In the genomic region with DNA sequence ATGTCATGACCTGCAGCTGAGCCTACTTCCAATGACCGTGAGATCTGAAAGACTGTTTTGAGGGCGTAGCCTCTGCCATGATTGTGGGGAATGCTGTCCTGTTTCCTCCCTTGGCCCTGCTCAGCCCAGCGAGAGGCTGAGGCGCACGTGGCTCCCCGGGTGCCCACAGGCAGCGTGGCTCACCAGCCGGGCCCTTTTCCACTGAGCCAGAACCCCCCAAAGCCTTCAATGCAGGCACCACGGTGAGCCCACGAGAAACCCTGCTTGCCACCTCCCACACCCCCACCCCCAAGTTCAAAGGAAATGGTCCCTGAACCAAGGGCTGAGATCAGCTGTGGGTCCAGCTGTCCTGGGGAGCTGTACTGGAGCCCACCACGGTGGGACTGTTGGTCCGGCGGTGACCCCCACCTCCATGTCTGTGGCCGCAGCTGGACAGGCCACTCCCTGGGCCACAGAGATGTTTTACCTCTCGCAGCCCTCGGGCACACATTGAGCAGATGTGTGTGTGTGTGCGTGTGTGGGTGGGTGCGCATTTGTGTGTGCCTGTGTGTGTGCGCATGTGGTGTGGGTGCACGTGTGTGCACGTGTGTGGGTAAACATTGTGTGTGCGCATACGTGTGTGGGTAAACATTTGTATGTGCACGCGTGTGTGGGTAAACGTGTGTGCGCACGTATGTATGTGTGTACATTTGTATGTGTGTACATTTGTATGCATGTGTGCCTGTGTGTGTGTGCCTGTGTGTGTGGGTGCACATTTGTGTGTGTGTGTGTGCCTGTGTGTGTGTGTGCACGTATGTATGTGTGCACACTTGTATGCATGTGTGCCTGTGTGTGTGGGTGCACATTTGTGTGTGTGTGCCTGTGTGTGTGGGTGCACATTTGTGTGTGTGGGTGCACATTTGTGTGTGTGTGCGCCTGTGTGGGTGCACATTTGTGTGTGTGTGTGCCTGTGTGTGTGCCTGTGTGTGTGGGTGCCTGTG, we compare ENCODE assay signal across 21 cellular contexts. TPM values are rescaled to one million over a fixed set of nuclear protein-coding genes. Genes with fewer than 3 reads are reported as not detected.
DNase-seq lines count a peak whose midpoint lies in the region; ATAC-seq and TF ChIP-seq lines count a peak whose summit lies in the region.
"Had no signal": no experiment of that assay in that cellular context is flagged by ENCODE, and none has a peak within 500 bp of the region (broad histone marks: within the 10 kb centered on the region; RNA-seq: fewer than 3 reads in every experiment).

No MANE protein-coding gene starts in this region.

- peak overlapping the region; percentile 59 for H3K4me3 ChIP-seq in trophoblast cell (ENCODE audit: low read depth, low read length)
- H3K4me3 ChIP-seq in dorsolateral prefrontal cortex = no peak overlapping the region
- H3K4me3 ChIP-seq: BLaER1, GM23338 had no signal

- H3K9me3 ChIP-seq in trophoblast cell (ENCODE audit: insufficient read depth, low read depth, low read length) = peaks cover 8% of the 10 kb centered on the region
- H3K9me3 ChIP-seq: BLaER1 had no signal

- H3K27ac ChIP-seq in trophoblast cell (ENCODE audit: low read depth, low read length) (no peak overlapping the region), dorsolateral prefrontal cortex (peak overlapping the region in 3 of 59 donors; percentile 17 to 48 (median 31))
- H3K27ac ChIP-seq: BLaER1 had no signal

- H4K12ac ChIP-seq in trophoblast cell (ENCODE audit: low read depth, low read length) = no peak overlapping the region

- H3K9ac ChIP-seq in trophoblast cell (ENCODE audit: low read length) = no peak overlapping the region
- H3K9ac ChIP-seq: BLaER1 had no signal

- no peak overlapping the region for H3K18ac ChIP-seq in trophoblast cell (ENCODE audit: low read length)

- no peak overlapping the region for H4K91ac ChIP-seq in trophoblast cell (ENCODE audit: low read depth, low read length)

- peaks cover 10 to 12% of the 10 kb centered on the region in 2 experiments for H3K4me1 ChIP-seq in trophoblast cell (ENCODE audit: control insufficient read depth in 1 of 2, insufficient read depth in 2 of 2, low read length in 2 of 2)

- H3K4ac ChIP-seq in trophoblast cell (ENCODE audit: low read depth, low read length) = no peak overlapping the region

- H3K14ac ChIP-seq in trophoblast cell (ENCODE audit: low read length) = no peak overlapping the region

- H3K36me3 Mint-ChIP-seq in IgD-negative memory B cell (peaks cover 4% of the 10 kb centered on the region), endothelial cell (ENCODE audit: low read depth, unreplicated experiment) (peaks cover 11% of the 10 kb centered on the region)

- no peak overlapping the region for H4K8ac ChIP-seq in trophoblast cell (ENCODE audit: low read depth, low read length)

- no peak overlapping the region for H3K4me2 ChIP-seq in trophoblast cell (ENCODE audit: low read length)
- H3K4me2 ChIP-seq: BLaER1, GM23338 had no signal

- no peak overlapping the region for H2BK120ac ChIP-seq in trophoblast cell (ENCODE audit: insufficient read depth, low read length, poor library complexity)

- no peak for ATAC-seq in GM18873 (IDR thresholded peaks at IDR 0.05; ENCODE audit: low FRiP score, unreplicated experiment)
- ATAC-seq: GM23338 had no signal

- H3K4me1 Mint-ChIP-seq in IgD-negative memory B cell (peaks cover 0 to 11% (median 1%) of the 10 kb centered on the region in 3 donors), endothelial cell (ENCODE audit: unreplicated experiment) (no peaks in the 10 kb centered on the region)

- H2AFZ ChIP-seq in trophoblast cell (ENCODE audit: insufficient read depth, low read length, poor library complexity) = no peak overlapping the region
- H2AFZ ChIP-seq: GM23338 had no signal

- no peaks in the 10 kb centered on the region for H3K27me3 ChIP-seq in trophoblast cell (ENCODE audit: insufficient read depth, low read length)
- no peaks in the 10 kb centered on the region for H3K27me3 ChIP-seq in dorsolateral prefrontal cortex
- H3K27me3 ChIP-seq: BLaER1 had no signal

- H3K79me2 ChIP-seq in trophoblast cell (ENCODE audit: control insufficient read depth, insufficient read depth, low read length, poor library complexity) = peaks cover 5% of the 10 kb centered on the region

- peaks cover 40 to 47% of the 10 kb centered on the region in 2 experiments for H3K36me3 ChIP-seq in trophoblast cell (ENCODE audit: control insufficient read depth in 1 of 2, insufficient read depth in 2 of 2, low read length in 2 of 2)

- H3K23ac ChIP-seq in trophoblast cell (ENCODE audit: low read length) = no peak overlapping the region

- intact Hi-C loops in dorsolateral prefrontal cortex (cut with DNase I) = loop anchor here (5.0 kb wide), 2 partner anchors 41 to 211 kb away; partner anchors contain the start of genes TCF25 (in 2 of the 2) and SPATA2L (in 1 of the 2)

- TF ChIP-seq CTCF in endothelial cell (IDR thresholded peaks at IDR 0.05; ENCODE audit: unreplicated experiment) (no peak), dorsolateral prefrontal cortex (IDR thresholded peaks at IDR 0.05 in 54 of 56, conservative IDR thresholded peaks at IDR 0.05 in 2 of 56; ENCODE audit: low read depth in 1 of 56, partially characterized antibody in 56 of 56) (no peak)

- H3K4me3 Mint-ChIP-seq in IgD-negative memory B cell (no peak overlapping the region), endothelial cell (ENCODE audit: unreplicated experiment) (peak overlapping the region; percentile 67)
- H3K4me3 Mint-ChIP-seq: CD8-positive, alpha-beta memory T cell; GM23338 had no signal

- peak overlapping the region in 2 of 3 donors; percentile 62 to 83 for H3K27ac Mint-ChIP-seq in IgD-negative memory B cell
- peak overlapping the region; percentile 24 for H3K27ac Mint-ChIP-seq in endothelial cell (ENCODE audit: unreplicated experiment)
- H3K27ac Mint-ChIP-seq: GM23338 had no signal

- H3K9me3 Mint-ChIP-seq in IgD-negative memory B cell (no peaks in the 10 kb centered on the region), endothelial cell (ENCODE audit: unreplicated experiment) (no peaks in the 10 kb centered on the region)

- peak; percentile 44 for DNase-seq in activated CD8-positive, alpha-beta memory T cell treated with anti-CD3 and anti-CD28 coated beads, Interleukin-2, amount 50 U/mL, for 48 hours
- no peak for DNase-seq in activated CD8-positive, alpha-beta memory T cell treated with anti-CD3 and anti-CD28 coated beads for 24 hours
- DNase-seq in endothelial cell (ENCODE audit: low spot score) = no peak
- DNase-seq in trophoblast cell = no peak
- DNase-seq in dorsolateral prefrontal cortex = no peak
- DNase-seq in activated naive CD4-positive, alpha-beta T cell (lab: John Stamatoyannopoulos, UW) = no peak
- DNase-seq: 8988T; CD8-positive, alpha-beta memory T cell; DMS 273 treated with DMSO at 0.1 percent for 48 hours; GDM1; KBM-7; NCI-H1436; NCI-H2029; NCI-H2171; NCI-H446 treated with DMSO at 0.1 percent for 48 hours; NK-92 treated with Interleukin-12 subunit alpha and Interleukin-12 subunit beta, amount 100 ng/mL, for 24 hours; SIG-M5 had no signal

- no peak overlapping the region for H2BK5ac ChIP-seq in trophoblast cell (ENCODE audit: low read depth, low read length, poor library complexity)

- no peak overlapping the region for H2AK5ac ChIP-seq in trophoblast cell (ENCODE audit: low read length)

- no peak overlapping the region for H2BK12ac ChIP-seq in trophoblast cell (ENCODE audit: low read length)

- H3K27me3 Mint-ChIP-seq in IgD-negative memory B cell = peaks cover under 1% of the 10 kb centered on the region
- H3K27me3 Mint-ChIP-seq in endothelial cell (ENCODE audit: unreplicated experiment) = peaks cover 13% of the 10 kb centered on the region

- WGBS in trophoblast cell (ENCODE audit: extremely low coverage, insufficient coverage, insufficient read length) = no CpG with 5 or more reads among the region's 30 CpGs

- peaks cover 11% of the 10 kb centered on the region for H3K79me1 ChIP-seq in trophoblast cell (ENCODE audit: low read length)

RNA-seq across cellular contexts. Expression of gene MC1R, which starts 5.0 kb away (rescaled TPM):
- polyA plus RNA-seq in IgD-negative memory B cell = 0.93 TPM
- total RNA-seq in endothelial cell (ENCODE audit: unreplicated experiment) = 2.9 TPM
- polyA plus RNA-seq in trophoblast cell (2013) = 3.3 TPM in 2 replicates
- total RNA-seq in dorsolateral prefrontal cortex = 10 to 100 TPM in 21 of 120 experiments, 1 to 10 TPM in 99; 3.8 to 24.0 (median 7.3) TPM

RNA-seq across cellular contexts. Expression of gene TUBB3, which starts 9.4 kb away (rescaled TPM):
- polyA plus RNA-seq in IgD-negative memory B cell = 1.1 TPM
- total RNA-seq in endothelial cell (ENCODE audit: unreplicated experiment) (95.7 TPM), dorsolateral prefrontal cortex (100 to 1,000 TPM in 118 of 120 experiments, 10 to 100 TPM in 2; 84.2 to 380 (median 212) TPM)
- 398 and 423 TPM in 2 replicates for polyA plus RNA-seq in trophoblast cell (2013)
- polyA plus RNA-seq: CD8-positive, alpha-beta memory T cell had no signal

RNA-seq across cellular contexts. Expression of gene DEF8, which starts 34.9 kb away (rescaled TPM):
- polyA plus RNA-seq in IgD-negative memory B cell = 67.5 TPM
- total RNA-seq in endothelial cell (ENCODE audit: unreplicated experiment) (65.5 TPM), dorsolateral prefrontal cortex (100 to 1,000 TPM in 99 of 120 experiments, 10 to 100 TPM in 21; 81.6 to 155 (median 110) TPM)
- polyA plus RNA-seq in trophoblast cell (2013) = 48.9 and 52.2 TPM in 2 replicates

RNA-seq across cellular contexts. Expression of gene TCF25, which starts 40.3 kb away (rescaled TPM):
- 135 TPM for polyA plus RNA-seq in IgD-negative memory B cell
- 210 TPM for total RNA-seq in endothelial cell (ENCODE audit: unreplicated experiment)
- polyA plus RNA-seq in trophoblast cell (2013) = 163 and 166 TPM in 2 replicates
- 100 to 1,000 TPM; 172 to 346 (median 233) TPM for total RNA-seq in dorsolateral prefrontal cortex
